In the genomic region with DNA sequence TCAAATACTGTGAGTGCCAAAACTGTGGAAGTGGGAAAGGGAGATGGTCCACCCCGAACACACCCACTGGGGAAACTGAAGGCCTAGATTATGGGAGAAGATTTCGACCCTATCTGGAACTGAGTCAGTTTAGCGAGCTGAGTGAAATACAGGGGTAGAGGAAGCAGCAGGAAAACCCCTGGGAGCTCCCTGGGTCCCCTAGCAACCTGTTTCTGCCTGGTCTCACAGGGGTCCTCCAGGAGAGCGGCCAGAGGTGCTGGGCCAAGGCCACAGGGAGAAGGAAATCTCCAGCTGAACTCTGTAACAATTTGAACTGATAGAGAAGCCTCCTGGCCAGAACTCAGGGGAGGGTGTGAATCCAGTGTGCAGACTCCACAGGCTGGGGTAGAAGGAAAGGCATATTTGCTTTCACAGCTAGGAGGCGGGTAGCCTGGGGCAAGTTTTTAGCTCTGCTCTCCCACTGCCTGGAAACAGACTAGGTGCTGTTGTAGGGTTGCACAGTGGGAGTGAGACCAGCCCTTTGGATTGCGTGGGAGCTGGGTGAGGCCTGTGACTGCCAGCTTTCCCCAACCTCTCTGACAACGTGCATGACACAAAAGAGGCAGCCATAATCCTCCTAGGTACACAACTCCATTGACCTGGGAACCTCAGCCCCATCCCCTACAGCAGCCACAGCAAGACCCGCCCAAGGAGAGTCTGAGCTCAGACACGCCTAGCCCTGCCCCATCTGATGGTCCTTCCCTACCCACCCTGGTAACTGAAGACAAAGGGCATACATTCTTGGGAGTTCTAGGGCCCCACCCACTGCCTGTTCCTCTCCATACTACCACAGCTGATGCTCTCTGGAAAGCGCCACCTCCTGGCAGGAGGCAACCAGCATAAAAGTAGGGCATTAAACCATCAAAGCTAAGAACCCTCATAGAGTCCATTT, we compare ENCODE assay signal across 10 cellular contexts.
DNase-seq lines count a peak whose midpoint lies in the region; ATAC-seq and TF ChIP-seq lines count a peak whose summit lies in the region.
"Had no signal": no experiment of that assay in that cellular context is flagged by ENCODE, and none has a peak within 500 bp of the region (broad histone marks: within the 10 kb centered on the region; RNA-seq: fewer than 3 reads in every experiment).

No MANE protein-coding gene starts in this region.

- H3K27me3 ChIP-seq in DOHH2 (ENCODE audit: control insufficient read depth, low read length) = no peaks in the 10 kb centered on the region

- no peak overlapping the region for H3K4me3 ChIP-seq in DOHH2 (ENCODE audit: low read length)
- H3K4me3 ChIP-seq in HEK293 (ENCODE audit: low read depth, low read length) = no peak overlapping the region
- no peak overlapping the region for H3K4me3 ChIP-seq in lower leg skin (ENCODE audit: low read depth, poor library complexity, severe bottlenecking)
- H3K4me3 ChIP-seq: lung had no signal

- H3K36me3 ChIP-seq in DOHH2 (ENCODE audit: control insufficient read depth, low read length) (no peaks in the 10 kb centered on the region), HEK293 (ENCODE audit: control insufficient read depth in 2 of 2, insufficient read depth in 1 of 2, low read length in 2 of 2) (no peaks in the 10 kb centered on the region)

- TF ChIP-seq CTCF in DOHH2 (IDR thresholded peaks at IDR 0.05; ENCODE audit: low read depth, low read length, poor library complexity, severe bottlenecking) = peak; percentile 39
- no peak for TF ChIP-seq CTCF in HEK293 (tag by site-specific recombination; IDR thresholded peaks at IDR 0.05)
- no peak for TF ChIP-seq CTCF in lower leg skin (IDR thresholded peaks at IDR 0.05)

- CTCF ChIA-PET in HEK293 (lab: Yijun Ruan, JAX) = interaction anchor here (0.6 to 1.8 kb wide), 14 partner anchors 9 to 951 kb away, joined by 3 to 11 read pairs (median 4); no protein-coding TSS in a partner anchor

- DNase-seq in amniotic epithelial cell (ENCODE audit: low read depth) = peak; percentile 12
- peak; percentile 12 for DNase-seq in lung microvascular endothelial cell (ENCODE audit: low read depth in 2 of 2)
- DNase-seq in lower leg skin (ENCODE audit: low spot score in 2 of 2) = no peak
- DNase-seq in T-helper 9 cell = no peak
- DNase-seq: effector CD4-positive, alpha-beta T cell; SHP77 had no signal

- WGBS in lower leg skin, 2 donors = 74 to 75% methylated on average over 10 of the region's 10 CpGs

- H3K4me1 ChIP-seq in DOHH2 (ENCODE audit: control insufficient read depth, low read length) = peaks cover 5% of the 10 kb centered on the region; the same call in 1 of the 2 replicates
- H3K4me1 ChIP-seq in HEK293 (ENCODE audit: control insufficient read depth, insufficient read depth, low read length) = no peaks in the 10 kb centered on the region

- H3K9me3 ChIP-seq in DOHH2 (ENCODE audit: control insufficient read depth, insufficient read depth, low read length) = peaks cover 8% of the 10 kb centered on the region
- no peaks in the 10 kb centered on the region for H3K9me3 ChIP-seq in HEK293 (ENCODE audit: control insufficient read depth, insufficient read depth, low read depth, low read length)

- no peak overlapping the region for H3K27ac ChIP-seq in DOHH2 (ENCODE audit: low read depth, low read length)
- no peak overlapping the region for H3K27ac ChIP-seq in HEK293 (ENCODE audit: extremely low read depth, low read depth, low read length)

- H3K79me2 ChIP-seq in DOHH2 (ENCODE audit: control insufficient read depth, low read length) = no peaks in the 10 kb centered on the region

- no peaks in the 10 kb centered on the region for H4K20me1 ChIP-seq in DOHH2 (ENCODE audit: control insufficient read depth, insufficient read depth, low read depth, low read length)

- H3K9me2 ChIP-seq in DOHH2 (replicated peaks; ENCODE audit: control insufficient read depth, low read length) = no peaks in the 10 kb centered on the region

- intact Hi-C loops in lower leg skin (cut with DNase I; ENCODE audit: low total_unique reads) = no loop called here

- TF ChIP-seq POLR2A in lower leg skin (IDR thresholded peaks at IDR 0.05) = no peak

- POLR2A ChIA-PET in HEK293 (lab: Yijun Ruan, JAX) = interaction anchor here (2.1 kb wide), 1 partner anchor 144 kb away, joined by 6 read pairs; no protein-coding TSS in a partner anchor

- no peak for ATAC-seq in GM18517 (IDR thresholded peaks at IDR 0.05; ENCODE audit: unreplicated experiment)

- H3K4me2 ChIP-seq in DOHH2 (ENCODE audit: low read length) = no peak overlapping the region

- no peaks in the 10 kb centered on the region for H3F3A ChIP-seq in DOHH2 (ENCODE audit: control insufficient read depth, insufficient read depth)

TF ChIP-seq in HEK293, 187 proteins besides CTCF, POLR2A, EP300 and RAD21 (continues in another document):
- TF ChIP-seq MEIS1 (CRISPR knock-in tag; IDR thresholded peaks at IDR 0.05; ENCODE audit: borderline replicate concordance) = no peak
- no peak for TF ChIP-seq ZNF394 (tag by site-specific recombination; IDR thresholded peaks at IDR 0.05; ENCODE audit: borderline replicate concordance)
- TF ChIP-seq ZNF571 (tag by site-specific recombination; IDR thresholded peaks at IDR 0.05) = no peak
- TF ChIP-seq ZNF248 (tag by site-specific recombination; IDR thresholded peaks at IDR 0.05) = no peak
- TF ChIP-seq ZNF555 (tag by site-specific recombination; conservative IDR thresholded peaks at IDR 0.05) = no peak
- TF ChIP-seq, protein P1, sequence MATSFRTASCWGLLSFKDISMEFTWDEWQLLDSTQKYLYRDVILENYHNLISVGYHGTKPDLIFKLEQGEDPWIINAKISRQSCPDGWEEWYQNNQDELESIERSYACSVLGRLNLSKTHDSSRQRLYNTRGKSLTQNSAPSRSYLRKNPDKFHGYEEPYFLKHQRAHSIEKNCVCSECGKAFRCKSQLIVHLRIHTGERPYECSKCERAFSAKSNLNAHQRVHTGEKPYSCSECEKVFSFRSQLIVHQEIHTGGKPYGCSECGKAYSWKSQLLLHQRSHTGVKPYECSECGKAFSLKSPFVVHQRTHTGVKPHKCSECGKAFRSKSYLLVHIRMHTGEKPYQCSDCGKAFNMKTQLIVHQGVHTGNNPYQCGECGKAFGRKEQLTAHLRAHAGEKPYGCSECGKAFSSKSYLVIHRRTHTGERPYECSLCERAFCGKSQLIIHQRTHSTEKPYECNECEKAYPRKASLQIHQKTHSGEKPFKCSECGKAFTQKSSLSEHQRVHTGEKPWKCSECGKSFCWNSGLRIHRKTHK (tag by site-specific recombination; IDR thresholded peaks at IDR 0.05) = no peak
- no peak for TF ChIP-seq ZNF280C (tag by site-specific recombination; IDR thresholded peaks at IDR 0.05)
- 0 out of 2 replicates have a peak, but pooled peaks have one; percentile 26 for TF ChIP-seq ZNF2 (tag by site-specific recombination; IDR thresholded peaks at IDR 0.05)
- no peak for TF ChIP-seq ZNF558 (tag by site-specific recombination; IDR thresholded peaks at IDR 0.05)
- TF ChIP-seq KLF8 (tag by site-specific recombination; IDR thresholded peaks at IDR 0.05) = no peak
- no peak for TF ChIP-seq ZSCAN30 (tag by site-specific recombination; IDR thresholded peaks at IDR 0.05)
- TF ChIP-seq ZNF223 (tag by site-specific recombination; IDR thresholded peaks at IDR 0.05) = no peak
- peak; percentile 79 for TF ChIP-seq ZFHX2 (tag by site-specific recombination; conservative IDR thresholded peaks at IDR 0.05)
- TF ChIP-seq ZNF785 (tag by site-specific recombination; IDR thresholded peaks at IDR 0.05) = no peak
- no peak for TF ChIP-seq GLIS2 (tag by site-specific recombination; IDR thresholded peaks at IDR 0.05)
- TF ChIP-seq ZNF521 (tag by site-specific recombination; IDR thresholded peaks at IDR 0.05) = no peak
- no peak for TF ChIP-seq ELK4 (IDR thresholded peaks at IDR 0.05; ENCODE audit: borderline replicate concordance, low read depth, low read length)

Comparison
In these comparisons a context has a peak if more than half of its experiments do, and no peak if none do; other contexts are left out.
1. DNase-seq: peak in amniotic epithelial cell (single experiment) and lung microvascular endothelial cell (2 of 2); none in lower leg skin (0 of 2) and T-helper 9 cell (single experiment).